ENCODE assay signal across 28 cellular contexts in the genomic region with DNA sequence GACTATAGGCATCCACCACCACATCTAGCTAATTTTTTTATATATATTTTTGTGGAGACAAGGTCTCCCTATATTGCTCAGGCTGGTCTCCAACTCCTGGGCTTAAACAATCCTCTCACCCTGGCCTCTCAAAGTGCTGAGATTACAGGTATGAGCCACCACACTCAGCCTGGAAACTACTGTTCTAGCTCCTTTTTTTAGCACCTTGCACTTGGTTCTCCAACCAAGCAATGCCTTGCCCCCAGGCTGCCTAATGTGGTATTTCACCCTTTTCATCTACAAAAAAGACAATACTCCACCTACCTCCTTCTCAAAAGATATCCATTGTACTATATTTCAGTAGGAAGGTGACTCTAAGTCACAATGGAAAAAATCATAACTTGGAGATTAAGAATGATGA. TPM values are rescaled to one million over a fixed set of nuclear protein-coding genes. Genes with fewer than 3 reads are reported as not detected.
DNase-seq lines count a peak whose midpoint lies in the region; ATAC-seq and TF ChIP-seq lines count a peak whose summit lies in the region.
"Had no signal": no experiment of that assay in that cellular context is flagged by ENCODE, and none has a peak within 500 bp of the region (broad histone marks: within the 10 kb centered on the region; RNA-seq: fewer than 3 reads in every experiment).

No MANE protein-coding gene starts in this region.

- POLR2A ChIA-PET in CD8-positive, alpha-beta T cell (lab: Charles Lee): interaction anchor here (0.6 kb wide), 1 partner anchor 25 kb away, joined by 3 read pairs; no protein-coding TSS in a partner anchor
- POLR2A ChIA-PET in activated CD8-positive, alpha-beta T cell treated with anti-CD3 and anti-CD28 coated beads for 36 hours (lab: Charles Lee): interaction anchor here (1.2 kb wide), 1 partner anchor 28 kb away, joined by 5 read pairs; no protein-coding TSS in a partner anchor

- H3K4me1 ChIP-seq in CD8-positive, alpha-beta T cell (ENCODE audit: insufficient read depth, low read length): peaks cover 7% of the 10 kb centered on the region
- H3K4me1 ChIP-seq: parathyroid adenoma had no signal

- DNase-seq in AG10803 (ENCODE audit: low read depth) (no peak), fibroblast of pulmonary artery (ENCODE audit: low read depth) (no peak), A172 (ENCODE audit: low spot score) (no peak), NCI-H226 (no peak), superior temporal gyrus (ENCODE audit: extremely low spot score) (no peak)
- no peak for DNase-seq in CD8-positive, alpha-beta T cell
- DNase-seq in activated CD8-positive, alpha-beta T cell treated with anti-CD3 and anti-CD28 coated beads for 36 hours: peak; percentile 49
- DNase-seq: amniotic stem cell; central memory CD4-positive, alpha-beta T cell; DMS79; esophagus squamous epithelium; Karpas-422; natural killer cell; NCI-H1092 treated with DMSO at 0.1 percent for 48 hours; NCI-H2081; NCI-H510A treated with DMSO at 0.1 percent for 48 hours; Peyer's patch; T-helper 17 cell; tibial artery had no signal

- peak; percentile 9; the same call in 1 of the 2 replicates for TF ChIP-seq CTCF in AG10803 (conservative IDR thresholded peaks at IDR 0.05; ENCODE audit: low read length)
- no peak for TF ChIP-seq CTCF in CD8-positive, alpha-beta T cell (IDR thresholded peaks at IDR 0.05)
- no peak for TF ChIP-seq CTCF in activated CD8-positive, alpha-beta T cell treated with anti-CD3 and anti-CD28 coated beads for 36 hours (IDR thresholded peaks at IDR 0.05)
- TF ChIP-seq CTCF in fibroblast of pulmonary artery (IDR thresholded peaks at IDR 0.05; ENCODE audit: low read length, missing control alignments): peak; percentile 2

- no peaks in the 10 kb centered on the region for H3K27me3 ChIP-seq in CD8-positive, alpha-beta T cell (ENCODE audit: insufficient read depth, low read length)
- H3K27me3 ChIP-seq: esophagus squamous epithelium, Peyer's patch, SJSA1, tibial artery had no signal

- no peaks in the 10 kb centered on the region for H3K9me3 Mint-ChIP-seq in CD8-positive, alpha-beta T cell
- peaks cover 5% of the 10 kb centered on the region for H3K9me3 Mint-ChIP-seq in activated CD8-positive, alpha-beta T cell treated with anti-CD3 and anti-CD28 coated beads for 36 hours
- H3K9me3 Mint-ChIP-seq: memory B cell; natural killer cell; stimulated activated effector memory CD8-positive, alpha-beta T cell treated with anti-CD3 and anti-CD28 coated beads, Interleukin-12 subunit alpha, Interleukin-12 subunit beta, amount 100 ng/mL, for 72 hours had no signal

- no peak overlapping the region for H3K4me3 Mint-ChIP-seq in CD8-positive, alpha-beta T cell
- no peak overlapping the region for H3K4me3 Mint-ChIP-seq in activated CD8-positive, alpha-beta T cell treated with anti-CD3 and anti-CD28 coated beads for 36 hours
- H3K4me3 Mint-ChIP-seq: memory B cell; natural killer cell; stimulated activated effector memory CD8-positive, alpha-beta T cell treated with anti-CD3 and anti-CD28 coated beads, Interleukin-12 subunit alpha, Interleukin-12 subunit beta, amount 100 ng/mL, for 72 hours; T-helper 17 cell had no signal

- peak; percentile 55 for ATAC-seq in CD8-positive, alpha-beta T cell
- peak; percentile 83 for ATAC-seq in activated CD8-positive, alpha-beta T cell treated with anti-CD3 and anti-CD28 coated beads for 36 hours
- ATAC-seq: natural killer cell; sciatic nerve; stimulated activated effector memory CD8-positive, alpha-beta T cell treated with anti-CD3 and anti-CD28 coated beads, Interleukin-12 subunit alpha, Interleukin-12 subunit beta, amount 100 ng/mL, for 72 hours; T-helper 17 cell had no signal

- no peaks in the 10 kb centered on the region for H3K36me3 ChIP-seq in CD8-positive, alpha-beta T cell (ENCODE audit: insufficient read depth, low read length)

- H3K4me1 Mint-ChIP-seq in CD8-positive, alpha-beta T cell (ENCODE audit: low read depth): peaks cover 62% of the 10 kb centered on the region
- peaks cover 40% of the 10 kb centered on the region for H3K4me1 Mint-ChIP-seq in activated CD8-positive, alpha-beta T cell treated with anti-CD3 and anti-CD28 coated beads for 36 hours (ENCODE audit: low read depth)

- CTCF ChIA-PET in CD8-positive, alpha-beta T cell (lab: Charles Lee): interaction anchor here (0.6 to 1.1 kb wide), 2 partner anchors 155 to 286 kb away, joined by 3 read pairs; no protein-coding TSS in a partner anchor
- CTCF ChIA-PET in activated CD8-positive, alpha-beta T cell treated with anti-CD3 and anti-CD28 coated beads for 36 hours (lab: Charles Lee): interaction anchor here (0.6 to 2.4 kb wide), 11 partner anchors 11 to 130 kb away, joined by 3 to 16 read pairs (median 3); partner anchors contain the start of genes CTSK and SETDB1

- H3K9me3 ChIP-seq in CD8-positive, alpha-beta T cell (ENCODE audit: low read length): no peaks in the 10 kb centered on the region
- H3K9me3 ChIP-seq: esophagus squamous epithelium, Peyer's patch, SJSA1, tibial artery had no signal

- intact Hi-C loops in CD8-positive, alpha-beta T cell (cut with DNase I, micrococcal nuclease): no loop called here
- intact Hi-C loops in activated CD8-positive, alpha-beta T cell treated with anti-CD3 and anti-CD28 coated beads for 36 hours (cut with micrococcal nuclease): no loop called here

- no peak overlapping the region for H3K27ac ChIP-seq in CD8-positive, alpha-beta T cell (ENCODE audit: low read depth, low read length)
- H3K27ac ChIP-seq: esophagus squamous epithelium, parathyroid adenoma, Peyer's patch, SJSA1, tibial artery had no signal

- no peaks in the 10 kb centered on the region for H3K27me3 Mint-ChIP-seq in CD8-positive, alpha-beta T cell (ENCODE audit: low read depth)
- no peaks in the 10 kb centered on the region for H3K27me3 Mint-ChIP-seq in activated CD8-positive, alpha-beta T cell treated with anti-CD3 and anti-CD28 coated beads for 36 hours
- H3K27me3 Mint-ChIP-seq: memory B cell, T-helper 17 cell had no signal

- H3K4me3 ChIP-seq in AG10803 (ENCODE audit: low read length): no peak overlapping the region
- H3K4me3 ChIP-seq in CD8-positive, alpha-beta T cell (ENCODE audit: low read depth, low read length): no peak overlapping the region
- H3K4me3 ChIP-seq in fibroblast of pulmonary artery (replicated peaks; ENCODE audit: low read depth, low read length): no peak overlapping the region
- H3K4me3 ChIP-seq: esophagus squamous epithelium, Peyer's patch, SJSA1, tibial artery had no signal

- H3K27ac Mint-ChIP-seq in CD8-positive, alpha-beta T cell: peak overlapping the region; percentile 66
- H3K27ac Mint-ChIP-seq in activated CD8-positive, alpha-beta T cell treated with anti-CD3 and anti-CD28 coated beads for 36 hours: peak overlapping the region; percentile 38
- H3K27ac Mint-ChIP-seq: memory B cell; stimulated activated effector memory CD8-positive, alpha-beta T cell treated with anti-CD3 and anti-CD28 coated beads, Interleukin-12 subunit alpha, Interleukin-12 subunit beta, amount 100 ng/mL, for 72 hours; T-helper 17 cell had no signal

- H3K36me3 Mint-ChIP-seq in CD8-positive, alpha-beta T cell: peaks cover 38% of the 10 kb centered on the region
- H3K36me3 Mint-ChIP-seq in activated CD8-positive, alpha-beta T cell treated with anti-CD3 and anti-CD28 coated beads for 36 hours (ENCODE audit: low read depth): peaks cover 43% of the 10 kb centered on the region
- H3K36me3 Mint-ChIP-seq: natural killer cell had no signal

RNA-seq across cellular contexts. Expression of gene ARNT, which starts 6.7 kb away (rescaled TPM):
- 10 to 100 TPM; 22.3 to 23.1 TPM for total RNA-seq in CD8-positive, alpha-beta T cell
- total RNA-seq in activated CD8-positive, alpha-beta T cell treated with anti-CD3 and anti-CD28 coated beads for 36 hours: 10 to 100 TPM; 42.3 to 43.0 TPM
- 36.3 and 39.0 TPM in 2 replicates for total RNA-seq in A172 (2014; rRNA removed; shearing (Covaris generic))

RNA-seq across cellular contexts. Expression of gene CTXND2, which starts 17.3 kb away (rescaled TPM):
- total RNA-seq in CD8-positive, alpha-beta T cell: not detected
- not detected for total RNA-seq in activated CD8-positive, alpha-beta T cell treated with anti-CD3 and anti-CD28 coated beads for 36 hours
- total RNA-seq in A172 (2014; rRNA removed; shearing (Covaris generic)): not detected in 2 replicates
- total RNA-seq: activated CD8-positive, alpha-beta memory T cell treated with anti-CD3 and anti-CD28 coated beads for 36 hours; esophagus squamous epithelium; glomerular endothelial cell; H1; HT-29; natural killer cell; Peyer's patch; sciatic nerve; SJSA1; T-helper 17 cell had no signal

RNA-seq across cellular contexts. Expression of gene SETDB1, which starts 56.5 kb away (rescaled TPM):
- 10 to 100 TPM; 44.1 to 47.4 TPM for total RNA-seq in CD8-positive, alpha-beta T cell
- total RNA-seq in activated CD8-positive, alpha-beta T cell treated with anti-CD3 and anti-CD28 coated beads for 36 hours: 10 to 100 TPM; 45.1 to 52.3 TPM
- total RNA-seq in A172 (2014; rRNA removed; shearing (Covaris generic)): 55.4 and 56.8 TPM in 2 replicates

Comparison
In these comparisons a context has a peak if more than half of its experiments do, and no peak if none do; other contexts are left out.
1. CTCF ChIP-seq: peak in AG10803 (single experiment) and fibroblast of pulmonary artery (single experiment); none in CD8-positive, alpha-beta T cell (single experiment) and activated CD8-positive, alpha-beta T cell treated with anti-CD3 and anti-CD28 coated beads for 36 hours (single experiment).